ENCODE assay signal across 1 cellular context in genomic region chr1:8684590-8684989, GRCh38.
TF ChIP-seq lines count a peak whose summit lies in the region.

No MANE protein-coding gene starts in this region.

TF ChIP-seq in K562, 482 proteins besides CTCF, POLR2A, EP300 and RAD21:
- TF ChIP-seq ETV6 (IDR thresholded peaks at IDR 0.05; ENCODE audit: borderline replicate concordance in 1 of 2, low read depth in 2 of 2, low read length in 1 of 2): no peak
- no peak for TF ChIP-seq ETV6 (CRISPR knock-in tag; IDR thresholded peaks at IDR 0.05; ENCODE audit: borderline replicate concordance)
- no peak for TF ChIP-seq ETV5 (CRISPR knock-in tag; IDR thresholded peaks at IDR 0.05; ENCODE audit: low read depth)
- no peak for TF ChIP-seq RBM25 (IDR thresholded peaks at IDR 0.05; ENCODE audit: low read depth, low read length, severe bottlenecking)
- peak; percentile 90 for TF ChIP-seq ZNF24 (IDR thresholded peaks at IDR 0.05)
